Comparison of ENCODE assay signal across 8 cellular contexts in genomic region chr11:73376803-73377629, GRCh38. TPM values are rescaled to one million over a fixed set of nuclear protein-coding genes. Genes with fewer than 3 reads are reported as not detected.
DNase-seq lines count a peak whose midpoint lies in the region; ATAC-seq and TF ChIP-seq lines count a peak whose summit lies in the region.

No MANE protein-coding gene starts in this region.

- H3K4me3 ChIP-seq in fibroblast of villous mesenchyme (ENCODE audit: low read depth, low read length): peak overlapping the region; percentile 68
- peak overlapping the region; percentile 58 for H3K4me3 ChIP-seq in neuron (ENCODE audit: low read length)

- H3K36me3 ChIP-seq in neuron (ENCODE audit: insufficient read depth, low read length): no peaks in the 10 kb centered on the region

- no peaks in the 10 kb centered on the region for H3K27me3 ChIP-seq in neuron (ENCODE audit: insufficient read depth, low read length)

- ATAC-seq in GM18517 (IDR thresholded peaks at IDR 0.05; ENCODE audit: unreplicated experiment) (peak; percentile 18), HG03342 (IDR thresholded peaks at IDR 0.05; ENCODE audit: unreplicated experiment) (peak; percentile 14)

- TF ChIP-seq CTCF in 22Rv1 (IDR thresholded peaks at IDR 0.05): no peak
- no peak for TF ChIP-seq CTCF in fibroblast of villous mesenchyme (IDR thresholded peaks at IDR 0.05; ENCODE audit: insufficient read depth, low read depth, low read length)

- H3K9me3 ChIP-seq in neuron (ENCODE audit: low read length): no peaks in the 10 kb centered on the region

- H3K4me1 ChIP-seq in neuron (ENCODE audit: insufficient read depth, low read length): peaks cover 9% of the 10 kb centered on the region

- H3K27ac ChIP-seq in 22Rv1: peak overlapping the region; percentile 61
- peak overlapping the region; percentile 85 for H3K27ac ChIP-seq in substantia nigra (ENCODE audit: low read depth, low read length, poor library complexity, severe bottlenecking)

- DNase-seq in RPMI8226: peak; percentile 80
- DNase-seq in activated T-helper 9 cell treated with anti-CD3 and anti-CD28 coated beads, Interleukin-2, amount 50 U/mL, for 16 hours (ENCODE audit: low read depth): peak; percentile 39
- peak; percentile 83 for DNase-seq in fibroblast of villous mesenchyme (ENCODE audit: low read depth)
- DNase-seq in substantia nigra (lab: John Stamatoyannopoulos, UW): peak in 34 of 49 donors; percentile 33 to 96 (median 56)

- peak overlapping the region; percentile 50 for H2AFZ ChIP-seq in neuron (ENCODE audit: low read depth, low read length)

RNA-seq across cellular contexts. Expression of gene RELT, which starts 0.8 kb away (rescaled TPM):
- total RNA-seq in fibroblast of villous mesenchyme: 3.5 and 4.2 TPM in 2 replicates

Comparison
In these comparisons a context has a peak if more than half of its experiments do, and no peak if none do; other contexts are left out.
1. Peak in every context shown above with its lines: DNase-seq, ATAC-seq, H3K4me3 ChIP-seq and H3K27ac ChIP-seq.